In genomic region chr1:37234941-37235418, GRCh38 we compare ENCODE assay signal across 18 cellular contexts.
A peak's percentile ranks its signal among the peaks of the same experiment; 100 is the strongest.
DNase-seq lines count a peak whose midpoint lies in the region; ATAC-seq and TF ChIP-seq lines count a peak whose summit lies in the region.
"Had no signal": no experiment of that assay in that cellular context is flagged by ENCODE, and none has a peak within 500 bp of the region (broad histone marks: within the 10 kb centered on the region; RNA-seq: fewer than 3 reads in every experiment).

No MANE protein-coding gene starts in this region.

- no peaks in the 10 kb centered on the region for H3K36me3 Mint-ChIP-seq in natural killer cell treated with Interleukin-12 subunit alpha and Interleukin-12 subunit beta and Interleukin-15 and Interleukin-18, amount 100 ng/mL, for 72 hours
- no peaks in the 10 kb centered on the region for H3K36me3 Mint-ChIP-seq in type B pancreatic cell

- no peak overlapping the region for H3K27ac Mint-ChIP-seq in natural killer cell treated with Interleukin-12 subunit alpha and Interleukin-12 subunit beta and Interleukin-15 and Interleukin-18, amount 100 ng/mL, for 72 hours
- H3K27ac Mint-ChIP-seq in type B pancreatic cell: no peak overlapping the region
- H3K27ac Mint-ChIP-seq: activated naive CD8-positive, alpha-beta T cell treated with anti-CD3 and anti-CD28 coated beads, Interleukin-2, amount 50 U/mL, for 24 hours; activated T-helper 2 cell treated with anti-CD3 and anti-CD28 coated beads, Interferon-gamma antibody, Interleukin-2, Interleukin-4, amounts not matched to agents 10 μg/mL and 5 μg/mL and 100 μg/mL, durations not matched to agents 14 hours and 24 hours and 36 hours; progenitor cell of endocrine pancreas had no signal

- H3K4me3 Mint-ChIP-seq in natural killer cell treated with Interleukin-12 subunit alpha and Interleukin-12 subunit beta and Interleukin-15 and Interleukin-18, amount 100 ng/mL, for 72 hours: no peak overlapping the region
- no peak overlapping the region for H3K4me3 Mint-ChIP-seq in type B pancreatic cell
- H3K4me3 Mint-ChIP-seq: activated naive CD8-positive, alpha-beta T cell treated with anti-CD3 and anti-CD28 coated beads, Interleukin-2, amount 50 U/mL, for 24 hours had no signal

- no peak for TF ChIP-seq CTCF in type B pancreatic cell (conservative IDR thresholded peaks at IDR 0.05)

- DNase-seq in NCI-H526 (lab: John Stamatoyannopoulos, UW) (peak; percentile 32 to 55), NCI-H526 treated with DMSO at 0.1 percent for 48 hours (lab: John Stamatoyannopoulos, UW) (no peak), amygdala (lab: John Stamatoyannopoulos, UW) (peak in 40 of 56 donors; percentile 8 to 72 (median 34)), inferior parietal cortex (ENCODE audit: extremely low spot score) (peak; percentile 58), ureter (ENCODE audit: low spot score) (peak; percentile 28), type B pancreatic cell (ENCODE audit: extremely low spot score, unreplicated experiment) (no peak)
- DNase-seq in stimulated activated naive CD8-positive, alpha-beta T cell treated with anti-CD3 and anti-CD28 coated beads, Interleukin-15, Interleukin-2, amounts not matched to agents 100 U/mL and 50 U/mL, for 24 hours: no peak
- no peak for DNase-seq in natural killer cell treated with Interleukin-12 subunit alpha and Interleukin-12 subunit beta and Interleukin-15 and Interleukin-18, amount 100 ng/mL, for 72 hours (ENCODE audit: low spot score)
- DNase-seq: 8988T; activated CD4-positive, CD25-positive, alpha-beta regulatory T cell treated with anti-CD3 and anti-CD28 coated beads, Interleukin-2, amount 50 U/mL, for 72 hours; activated naive CD8-positive, alpha-beta T cell treated with anti-CD3 and anti-CD28 coated beads, Interleukin-2, amount 50 U/mL, for 24 hours; effector CD8-positive, alpha-beta T cell; left ventricle myocardium inferior; OCI-M1; T-helper 9 cell had no signal

- no peaks in the 10 kb centered on the region for H3K4me1 Mint-ChIP-seq in natural killer cell treated with Interleukin-12 subunit alpha and Interleukin-12 subunit beta and Interleukin-15 and Interleukin-18, amount 100 ng/mL, for 72 hours (ENCODE audit: low read depth in 2 of 2)
- peaks cover 8% of the 10 kb centered on the region for H3K4me1 Mint-ChIP-seq in type B pancreatic cell (ENCODE audit: unreplicated experiment)
- H3K4me1 Mint-ChIP-seq: activated naive CD8-positive, alpha-beta T cell treated with anti-CD3 and anti-CD28 coated beads, Interleukin-2, amount 50 U/mL, for 24 hours had no signal

- H3K9me3 Mint-ChIP-seq in natural killer cell treated with Interleukin-12 subunit alpha and Interleukin-12 subunit beta and Interleukin-15 and Interleukin-18, amount 100 ng/mL, for 72 hours: no peaks in the 10 kb centered on the region
- H3K9me3 Mint-ChIP-seq in type B pancreatic cell: no peaks in the 10 kb centered on the region
- H3K9me3 Mint-ChIP-seq: activated naive CD8-positive, alpha-beta T cell treated with anti-CD3 and anti-CD28 coated beads, Interleukin-2, amount 50 U/mL, for 24 hours; activated T-helper 2 cell treated with anti-CD3 and anti-CD28 coated beads, Interferon-gamma antibody, Interleukin-2, Interleukin-4, amounts not matched to agents 10 μg/mL and 5 μg/mL and 100 μg/mL, durations not matched to agents 14 hours and 24 hours and 36 hours had no signal

- ATAC-seq in stimulated activated naive CD8-positive, alpha-beta T cell treated with anti-CD3 and anti-CD28 coated beads, Interleukin-15, Interleukin-2, amounts not matched to agents 100 U/mL and 50 U/mL, for 24 hours: no peak
- no peak for ATAC-seq in natural killer cell treated with Interleukin-12 subunit alpha and Interleukin-12 subunit beta and Interleukin-15 and Interleukin-18, amount 100 ng/mL, for 72 hours
- ATAC-seq: activated naive CD8-positive, alpha-beta T cell treated with anti-CD3 and anti-CD28 coated beads, Interleukin-2, amount 50 U/mL, for 24 hours; K562 had no signal

- H3K27me3 Mint-ChIP-seq in natural killer cell treated with Interleukin-12 subunit alpha and Interleukin-12 subunit beta and Interleukin-15 and Interleukin-18, amount 100 ng/mL, for 72 hours: peaks cover 29 to 72% of the 10 kb centered on the region in 2 donors
- peaks cover 40% of the 10 kb centered on the region for H3K27me3 Mint-ChIP-seq in type B pancreatic cell

Comparison
In these comparisons a context has a peak if more than half of its experiments do, and no peak if none do; other contexts are left out.
1. DNase-seq: peak in NCI-H526 (2 of 2), amygdala (40 of 56), inferior parietal cortex (single experiment) and ureter (single experiment); none in NCI-H526 treated with DMSO at 0.1 percent for 48 hours (single experiment), stimulated activated naive CD8-positive, alpha-beta T cell treated with anti-CD3 and anti-CD28 coated beads, Interleukin-15, Interleukin-2, amounts not matched to agents 100 U/mL and 50 U/mL, for 24 hours (single experiment), natural killer cell treated with Interleukin-12 subunit alpha and Interleukin-12 subunit beta and Interleukin-15 and Interleukin-18, amount 100 ng/mL, for 72 hours (single experiment) and type B pancreatic cell (single experiment).